In the genomic region with DNA sequence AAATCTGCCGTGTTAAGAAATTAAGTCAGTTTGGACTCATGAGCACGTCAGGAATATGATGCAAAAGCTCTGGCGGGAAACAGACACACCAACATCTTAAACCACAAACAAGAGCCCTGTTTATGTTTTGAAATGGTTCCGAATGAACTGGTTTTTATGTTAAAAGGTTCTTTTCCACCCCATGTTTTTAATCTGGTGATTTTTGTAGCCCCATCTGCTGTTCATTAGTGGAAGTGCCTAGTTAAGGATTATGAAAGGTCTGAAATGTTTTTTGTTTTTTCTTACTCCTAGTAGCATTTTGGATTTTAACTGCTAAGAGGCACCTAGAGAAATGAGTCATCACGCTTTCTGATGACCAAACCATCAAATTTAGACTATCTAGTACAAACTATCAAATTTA, we compare ENCODE assay signal across 10 cellular contexts.
A peak's percentile ranks its signal among the peaks of the same experiment; 100 is the strongest.
DNase-seq lines count a peak whose midpoint lies in the region; ATAC-seq, FAIRE-seq and TF ChIP-seq lines count a peak whose summit lies in the region.
"Had no signal": no experiment of that assay in that cellular context is flagged by ENCODE, and none has a peak within 500 bp of the region (broad histone marks: within the 10 kb centered on the region; RNA-seq: fewer than 3 reads in every experiment).

No MANE protein-coding gene starts in this region.

- BruUV-seq in endothelial cell of umbilical vein (replicated peaks; lab: Mats Ljungman, UMichigan): no TSS peak

- H2AFZ ChIP-seq in endothelial cell of umbilical vein (ENCODE audit: low read depth, low read length): no peak overlapping the region

- no peak overlapping the region for H3K9ac ChIP-seq in endothelial cell of umbilical vein (replicated peaks; ENCODE audit: extremely low read depth, insufficient read depth, low read length)

- H3K4me3 ChIP-seq in endothelial cell of umbilical vein (replicated peaks in 1 of 3; ENCODE audit: insufficient read depth in 1 of 3, low read depth in 1 of 3, low read length in 3 of 3) (no peak overlapping the region), sigmoid colon (no peak overlapping the region)

- dilution Hi-C loops in endothelial cell of umbilical vein (cut with MboI; ENCODE audit: extremely low pct_ligation_motif_present, low sequenced_read_pairs): no loop called here

- TF ChIP-seq CTCF in endothelial cell of umbilical vein (IDR thresholded peaks at IDR 0.05; ENCODE audit: extremely low read depth in 1 of 2, insufficient read depth in 1 of 2, low read depth in 1 of 2, low read length in 2 of 2): peak in 1 of 2 donors; percentile 12
- peak in 3 of 4 experiments; percentile 29 to 57 (median 44) for TF ChIP-seq CTCF in sigmoid colon (IDR thresholded peaks at IDR 0.05)

- POLR2A ChIA-PET in endothelial cell of umbilical vein (lab: Charles Lee): no interaction called here

- intact Hi-C loops in endothelial cell of umbilical vein (cut with micrococcal nuclease): loop anchor here (10.0 kb wide), 1 partner anchor 266 kb away; no protein-coding TSS in a partner anchor
- intact Hi-C loops in sigmoid colon (cut with DNase I): no loop called here

- no peaks in the 10 kb centered on the region for H3K9me3 Mint-ChIP-seq in activated T-cell treated with anti-CD3 and anti-CD28 coated beads, Interleukin-2, amount 50 U/mL, for 72 hours

- no peak overlapping the region for H3K27ac Mint-ChIP-seq in activated T-cell treated with anti-CD3 and anti-CD28 coated beads, Interleukin-2, amount 50 U/mL, for 72 hours
- H3K27ac Mint-ChIP-seq: T-helper 17 cell had no signal

- H3K4me3 Mint-ChIP-seq in activated T-cell treated with anti-CD3 and anti-CD28 coated beads, Interleukin-2, amount 50 U/mL, for 72 hours: no peak overlapping the region
- H3K4me3 Mint-ChIP-seq: T-helper 17 cell had no signal

- H3K36me3 ChIP-seq in endothelial cell of umbilical vein (ENCODE audit: control insufficient read depth in 2 of 2, extremely low read depth in 1 of 2, insufficient read depth in 2 of 2, low read length in 2 of 2): no peaks in the 10 kb centered on the region
- no peaks in the 10 kb centered on the region for H3K36me3 ChIP-seq in sigmoid colon

- H3K36me3 Mint-ChIP-seq in activated T-cell treated with anti-CD3 and anti-CD28 coated beads, Interleukin-2, amount 50 U/mL, for 72 hours (ENCODE audit: insufficient read depth in 2 of 2): no peaks in the 10 kb centered on the region

- H3K4me1 ChIP-seq in endothelial cell of umbilical vein (ENCODE audit: control insufficient read depth, extremely low read depth, insufficient read depth, low read length): no peaks in the 10 kb centered on the region
- H3K4me1 ChIP-seq in sigmoid colon: peaks cover 0 to 4% (median 0%) of the 10 kb centered on the region in 4 donors

- CTCF ChIA-PET in endothelial cell of umbilical vein (lab: Charles Lee): no interaction called here

- no peak for ATAC-seq in GM19035 (IDR thresholded peaks at IDR 0.05; ENCODE audit: unreplicated experiment)
- no peak for ATAC-seq in activated T-cell treated with anti-CD3 and anti-CD28 coated beads, Interleukin-2, amount 50 U/mL, for 72 hours (replicated peaks in 1 of 2)
- ATAC-seq: T-helper 17 cell had no signal

- no peaks in the 10 kb centered on the region for H3K79me2 ChIP-seq in endothelial cell of umbilical vein (ENCODE audit: control insufficient read depth, insufficient read depth, low read length)

- peaks cover 13% of the 10 kb centered on the region for H3K27me3 Mint-ChIP-seq in activated T-cell treated with anti-CD3 and anti-CD28 coated beads, Interleukin-2, amount 50 U/mL, for 72 hours (ENCODE audit: low read depth)

- TF ChIP-seq POLR2A in endothelial cell of umbilical vein (IDR thresholded peaks at IDR 0.05; ENCODE audit: low read depth, low read length): no peak
- no peak for TF ChIP-seq POLR2A in sigmoid colon (IDR thresholded peaks at IDR 0.05)

- TF ChIP-seq EP300 in sigmoid colon (IDR thresholded peaks at IDR 0.05): no peak

- FAIRE-seq in endothelial cell of umbilical vein (lab: Jason Lieb, UNC) (peak; percentile 62), RCC 7860 (lab: Jason Lieb, UNC) (no peak)

- no peaks in the 10 kb centered on the region for H4K20me1 ChIP-seq in endothelial cell of umbilical vein (replicated peaks; ENCODE audit: control insufficient read depth, extremely low read depth, insufficient read depth, low read length)

- H3K27me3 ChIP-seq in endothelial cell of umbilical vein (ENCODE audit: control insufficient read depth in 2 of 2, insufficient read depth in 2 of 2, low read length in 2 of 2) (no peaks in the 10 kb centered on the region), sigmoid colon (peaks cover 0 to 6% (median 0%) of the 10 kb centered on the region in 3 donors)

- H3K27ac ChIP-seq in endothelial cell of umbilical vein (ENCODE audit: insufficient read depth, low read depth, low read length): no peak overlapping the region
- H3K27ac ChIP-seq in sigmoid colon: no peak overlapping the region

- DNase-seq in DMS53 (lab: John Stamatoyannopoulos, UW) (peak; percentile 16), DMS53 treated with DMSO at 0.1 percent for 48 hours (lab: John Stamatoyannopoulos, UW; ENCODE audit: unreplicated experiment) (no peak), MV-4-11 (lab: John Stamatoyannopoulos, UW) (peak; percentile 5), endothelial cell of umbilical vein (ENCODE audit: low read depth, low spot score) (no peak), sigmoid colon (no peak), RCC 7860 (ENCODE audit: low spot score) (no peak)
- no peak for DNase-seq in activated T-cell treated with anti-CD3 and anti-CD28 coated beads, Interleukin-2, amount 50 U/mL, for 72 hours
- DNase-seq: KG1, T-helper 17 cell had no signal

- H3K9me1 ChIP-seq in endothelial cell of umbilical vein (replicated peaks; ENCODE audit: control insufficient read depth, extremely low read depth, insufficient read depth, low read length): no peaks in the 10 kb centered on the region

- H3K4me1 Mint-ChIP-seq in activated T-cell treated with anti-CD3 and anti-CD28 coated beads, Interleukin-2, amount 50 U/mL, for 72 hours (ENCODE audit: low read depth): no peaks in the 10 kb centered on the region
- H3K4me1 Mint-ChIP-seq: T-helper 17 cell had no signal

- no peaks in the 10 kb centered on the region for H3K9me3 ChIP-seq in endothelial cell of umbilical vein (replicated peaks; ENCODE audit: control insufficient read depth, insufficient read depth, low read length)
- no peaks in the 10 kb centered on the region for H3K9me3 ChIP-seq in sigmoid colon

- 51 to 53% methylated on average over 5 of the region's 5 CpGs for WGBS in sigmoid colon, 2 donors

- H3K4me2 ChIP-seq in endothelial cell of umbilical vein (ENCODE audit: insufficient read depth, low read length): no peak overlapping the region

TF ChIP-seq in endothelial cell of umbilical vein, 7 proteins besides CTCF, POLR2A, EP300 and RAD21:
- TF ChIP-seq FOS (IDR thresholded peaks at IDR 0.05; ENCODE audit: borderline replicate concordance, insufficient read depth, low read length): no peak
- no peak for TF ChIP-seq POLR2AphosphoS5 (IDR thresholded peaks at IDR 0.05; ENCODE audit: insufficient read depth, low read depth, low read length)
- TF ChIP-seq GATA2 (IDR thresholded peaks at IDR 0.05; ENCODE audit: insufficient read depth, insufficient read length, low read depth, low read length): no peak
- TF ChIP-seq JUN (IDR thresholded peaks at IDR 0.05; ENCODE audit: borderline replicate concordance, insufficient read depth, insufficient read length, low read depth): no peak
- TF ChIP-seq, protein P1, sequence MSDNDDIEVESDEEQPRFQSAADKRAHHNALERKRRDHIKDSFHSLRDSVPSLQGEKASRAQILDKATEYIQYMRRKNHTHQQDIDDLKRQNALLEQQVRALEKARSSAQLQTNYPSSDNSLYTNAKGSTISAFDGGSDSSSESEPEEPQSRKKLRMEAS (IDR thresholded peaks at IDR 0.05; ENCODE audit: insufficient read depth, insufficient read length): no peak
- TF ChIP-seq MYC (IDR thresholded peaks at IDR 0.05; ENCODE audit: low read depth, low read length): no peak
- TF ChIP-seq EZH2 (IDR thresholded peaks at IDR 0.05; ENCODE audit: borderline replicate concordance, low read depth, low read length, severe bottlenecking): no peak
TF ChIP-seq in endothelial cell of umbilical vein: peak in this region for 0.

Comparison
In these comparisons a context has a peak if more than half of its experiments do, and no peak if none do; other contexts are left out.
1. DNase-seq: peak in DMS53 (single experiment) and MV-4-11 (single experiment); none in DMS53 treated with DMSO at 0.1 percent for 48 hours (single experiment), endothelial cell of umbilical vein (single experiment), sigmoid colon (single experiment), RCC 7860 (single experiment) and activated T-cell treated with anti-CD3 and anti-CD28 coated beads, Interleukin-2, amount 50 U/mL, for 72 hours (0 of 2).